In the genomic region with DNA sequence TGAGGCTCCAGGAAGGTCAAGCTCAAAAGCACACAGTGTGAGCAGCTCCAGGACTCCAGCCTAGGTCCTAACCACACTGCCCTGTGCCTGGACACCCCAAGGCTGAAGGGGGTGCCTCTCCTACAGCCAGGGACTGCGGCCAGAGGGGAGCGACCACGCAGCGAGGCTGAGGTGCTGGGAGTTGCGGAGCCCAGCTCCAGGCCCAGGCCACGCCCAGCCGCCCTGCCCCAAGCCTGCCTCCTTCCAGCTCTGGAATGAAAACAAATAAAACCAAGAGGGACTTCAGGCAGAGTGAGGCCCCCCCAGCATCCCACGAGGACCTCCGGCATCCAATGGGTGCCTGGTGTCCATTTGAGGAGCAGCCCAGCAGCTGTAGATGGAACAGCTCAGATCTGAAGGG, we compare ENCODE assay signal across 17 cellular contexts. TPM values are rescaled to one million over a fixed set of nuclear protein-coding genes. Genes with fewer than 3 reads are reported as not detected.
DNase-seq lines count a peak whose midpoint lies in the region; ATAC-seq and TF ChIP-seq lines count a peak whose summit lies in the region.
"Had no signal": no experiment of that assay in that cellular context is flagged by ENCODE, and none has a peak within 500 bp of the region (broad histone marks: within the 10 kb centered on the region; RNA-seq: fewer than 3 reads in every experiment).

No MANE protein-coding gene starts in this region.

- H3K4me1 ChIP-seq in RWPE2 (ENCODE audit: insufficient read depth, poor library complexity, severe bottlenecking) = peaks cover 13% of the 10 kb centered on the region
- peaks cover 0 to 84% (median 40%) of the 10 kb centered on the region in 4 donors for H3K4me1 ChIP-seq in right lobe of liver
- peaks cover 28 to 97% (median 59%) of the 10 kb centered on the region in 6 donors for H3K4me1 ChIP-seq in spleen

- no peaks in the 10 kb centered on the region for H3K27me3 Mint-ChIP-seq in nephron progenitor cell (ENCODE audit: low read depth, poor library complexity)

- no peaks in the 10 kb centered on the region for H3K9me3 ChIP-seq in RWPE2 (ENCODE audit: severe bottlenecking)
- no peaks in the 10 kb centered on the region for H3K9me3 ChIP-seq in right lobe of liver
- no peaks in the 10 kb centered on the region for H3K9me3 ChIP-seq in spleen
- H3K9me3 ChIP-seq: Peyer's patch, SJCRH30 had no signal

- H3K36me3 ChIP-seq in RWPE2 (ENCODE audit: low read depth) = no peaks in the 10 kb centered on the region
- no peaks in the 10 kb centered on the region for H3K36me3 ChIP-seq in right lobe of liver
- no peaks in the 10 kb centered on the region for H3K36me3 ChIP-seq in spleen
- H3K36me3 ChIP-seq: Peyer's patch, SJCRH30 had no signal

- no peak overlapping the region for H3K27ac Mint-ChIP-seq in activated naive CD4-positive, alpha-beta T cell treated with anti-CD3 and anti-CD28 coated beads, Interleukin-2, amount 50 U/mL, for 72 hours
- no peak overlapping the region for H3K27ac Mint-ChIP-seq in nephron progenitor cell

- no peak overlapping the region for H3K4me3 Mint-ChIP-seq in nephron progenitor cell

- no peaks in the 10 kb centered on the region for H3K36me3 Mint-ChIP-seq in activated naive CD4-positive, alpha-beta T cell treated with anti-CD3 and anti-CD28 coated beads, Interleukin-2, amount 50 U/mL, for 72 hours
- no peaks in the 10 kb centered on the region for H3K36me3 Mint-ChIP-seq in nephron progenitor cell (ENCODE audit: low read depth)

- TF ChIP-seq CTCF in RWPE2 (IDR thresholded peaks at IDR 0.05; ENCODE audit: poor library complexity, severe bottlenecking) (no peak), right lobe of liver (IDR thresholded peaks at IDR 0.05) (no peak), spleen (IDR thresholded peaks at IDR 0.05 in 8 of 11, conservative IDR thresholded peaks at IDR 0.05 in 3 of 11) (no peak), nephron progenitor cell (IDR thresholded peaks at IDR 0.05) (no peak)

- H3K9me3 Mint-ChIP-seq in activated naive CD4-positive, alpha-beta T cell treated with anti-CD3 and anti-CD28 coated beads, Interleukin-2, amount 50 U/mL, for 72 hours = no peaks in the 10 kb centered on the region
- H3K9me3 Mint-ChIP-seq in nephron progenitor cell = no peaks in the 10 kb centered on the region

- 96% methylated on average over 7 of the region's 9 CpGs for WGBS in right lobe of liver (ENCODE audit: insufficient coverage, low coverage, low lambda C conversion rate, missing lambda C conversion rate)
- WGBS in spleen, 5 donors = 93 to 96% (median 95%) methylated on average over 7 to 9 of the region's 9 CpGs

- no peak overlapping the region for H3K4me3 ChIP-seq in RWPE2 (ENCODE audit: severe bottlenecking)
- H3K4me3 ChIP-seq in right lobe of liver = no peak overlapping the region
- H3K4me3 ChIP-seq in spleen = no peak overlapping the region
- H3K4me3 ChIP-seq: Peyer's patch, SJCRH30 had no signal

- intact Hi-C loops in right lobe of liver (cut with DNase I) (loop anchor here in 1 of 2 donors (10.0 kb wide), 1 partner anchor 92 kb away; no protein-coding TSS in a partner anchor), spleen (cut with DNase I; ENCODE audit: low total_unique reads) (no loop called here)

- H3K27ac ChIP-seq in RWPE2 (ENCODE audit: poor library complexity, severe bottlenecking) (no peak overlapping the region), right lobe of liver (peak overlapping the region in 1 of 3 donors; percentile 86), spleen (no peak overlapping the region)
- H3K27ac ChIP-seq: Peyer's patch, SJCRH30 had no signal

- H3K4me1 Mint-ChIP-seq in nephron progenitor cell = peaks cover 84% of the 10 kb centered on the region

- DNase-seq in activated naive CD4-positive, alpha-beta T cell treated with anti-CD3 and anti-CD28 coated beads, Interleukin-2, amount 50 U/mL, for 16 hours = peak; percentile 2
- DNase-seq in activated naive CD4-positive, alpha-beta T cell treated with anti-CD3 and anti-CD28 coated beads, Interleukin-2, amount 50 U/mL, for 72 hours (ENCODE audit: low spot score in 2 of 2) = no peak
- DNase-seq in RWPE2 (ENCODE audit: low spot score) (peak; percentile 49), right lobe of liver (peak; percentile 14 to 44 (median 41)), spleen (peak; percentile 63), DMS 273 treated with DMSO at 0.1 percent for 48 hours (lab: John Stamatoyannopoulos, UW) (no peak), nephron progenitor cell (no peak)
- DNase-seq in activated effector memory CD4-positive, alpha-beta T cell treated with anti-CD3 and anti-CD28 coated beads, Interleukin-2, amount 50 U/mL, for 16 hours = no peak
- DNase-seq: 8988T, C1 segment of cervical spinal cord, DMS153, EL, NCI-H1436 treated with DMSO at 0.1 percent for 48 hours, NCI-H2081, NCI-H510A treated with DMSO at 0.1 percent for 48 hours, SJCRH30 had no signal

- no peak for ATAC-seq in activated naive CD4-positive, alpha-beta T cell treated with anti-CD3 and anti-CD28 coated beads, Interleukin-2, amount 50 U/mL, for 72 hours
- no peak for ATAC-seq in RWPE2 (ENCODE audit: low read depth)
- no peak for ATAC-seq in right lobe of liver

- H3K27me3 ChIP-seq in RWPE2 (ENCODE audit: insufficient read depth, poor library complexity, severe bottlenecking) (no peaks in the 10 kb centered on the region), right lobe of liver (no peaks in the 10 kb centered on the region), spleen (replicated peaks in 1 of 7) (peaks cover 0 to 4% (median 0%) of the 10 kb centered on the region in 7 donors)
- H3K27me3 ChIP-seq: Peyer's patch, SJCRH30 had no signal

- no peak for TF ChIP-seq POLR2A in right lobe of liver (IDR thresholded peaks at IDR 0.05)
- TF ChIP-seq POLR2A in spleen (IDR thresholded peaks at IDR 0.05) = no peak

RNA-seq across cellular contexts. Expression of gene VAV2, which starts 15.2 kb away (rescaled TPM):
- total RNA-seq in activated naive CD4-positive, alpha-beta T cell treated with anti-CD3 and anti-CD28 coated beads, Interleukin-2, amount 50 U/mL, for 72 hours = 1 to 10 TPM; 7.5 to 9.1 TPM
- 10 to 100 TPM; 30.1 to 44.3 (median 34.9) TPM for total RNA-seq in right lobe of liver
- 10 to 100 TPM; 17.9 to 39.2 (median 31.3) TPM for total RNA-seq in spleen
- 10 to 100 TPM; 14.2 to 25.0 (median 15.0) TPM for polyA plus RNA-seq in spleen

RNA-seq across cellular contexts. Expression of gene BRD3OS, which starts 48.4 kb away (rescaled TPM):
- total RNA-seq in activated naive CD4-positive, alpha-beta T cell treated with anti-CD3 and anti-CD28 coated beads, Interleukin-2, amount 50 U/mL, for 72 hours = 10 to 100 TPM in 1 of 2 donors, 1 to 10 TPM in 1; 3.7 to 19.8 TPM
- total RNA-seq in right lobe of liver (1 to 10 TPM; 3.2 to 8.1 (median 5.9) TPM), spleen (10 to 100 TPM in 5 of 7 donors, 1 to 10 TPM in 2; 9.5 to 13.2 (median 11.3) TPM)
- polyA plus RNA-seq in spleen = 10 to 100 TPM in 1 of 3 donors, 1 to 10 TPM in 2; 6.9 to 10.2 (median 9.8) TPM

Comparison
In these comparisons a context has a peak if more than half of its experiments do, and no peak if none do; other contexts are left out.
1. DNase-seq: peak in activated naive CD4-positive, alpha-beta T cell treated with anti-CD3 and anti-CD28 coated beads, Interleukin-2, amount 50 U/mL, for 16 hours (single experiment), RWPE2 (single experiment), right lobe of liver (3 of 3) and spleen (single experiment); none in activated naive CD4-positive, alpha-beta T cell treated with anti-CD3 and anti-CD28 coated beads, Interleukin-2, amount 50 U/mL, for 72 hours (0 of 2), DMS 273 treated with DMSO at 0.1 percent for 48 hours (single experiment), nephron progenitor cell (single experiment) and activated effector memory CD4-positive, alpha-beta T cell treated with anti-CD3 and anti-CD28 coated beads, Interleukin-2, amount 50 U/mL, for 16 hours (single experiment).